ENCODE assay signal across 29 cellular contexts in the genomic region with DNA sequence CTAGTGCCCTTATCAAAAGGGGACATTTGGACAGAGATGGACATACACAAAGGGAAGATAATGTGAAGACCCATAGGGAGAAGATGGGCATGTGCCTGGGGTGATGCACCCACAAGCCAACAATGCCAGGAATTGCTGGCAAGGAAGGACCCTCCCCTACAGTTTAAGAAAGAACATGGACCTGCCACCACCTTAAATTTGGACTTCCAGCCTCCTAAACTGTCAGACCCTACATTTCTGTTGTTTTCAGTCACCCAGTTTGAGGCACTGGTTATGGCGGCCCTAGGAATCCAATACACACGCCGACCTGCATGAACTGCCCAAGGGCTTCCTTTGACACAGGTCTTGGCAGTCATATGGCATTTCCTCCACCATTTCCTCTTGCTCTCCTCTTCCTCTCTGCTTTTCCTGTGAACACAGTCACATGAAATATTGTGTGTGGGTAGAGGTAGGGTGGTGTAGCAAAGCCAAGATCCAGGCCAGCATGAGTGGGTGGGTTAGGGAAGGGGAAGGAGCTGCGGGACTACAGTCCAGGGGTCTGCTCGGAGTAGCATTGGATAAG.
"Had no signal": no experiment of that assay in that cellular context is flagged by ENCODE, and none has a peak within 500 bp of the region (broad histone marks: within the 10 kb centered on the region; RNA-seq: fewer than 3 reads in every experiment).

No MANE protein-coding gene starts in this region.

- H3K27ac ChIP-seq: brain microvascular endothelial cell, esophagus muscularis mucosa, foreskin keratinocyte, gastrocnemius medialis, heart left ventricle had no signal

- H3K4me1 ChIP-seq: esophagus muscularis mucosa, foreskin keratinocyte, gastrocnemius medialis had no signal

- ATAC-seq: activated CD4-positive, alpha-beta T cell treated with anti-CD3 and anti-CD28 coated beads for 36 hours; activated CD8-positive, alpha-beta memory T cell treated with anti-CD3 and anti-CD28 coated beads, Interleukin-2, amount 10 ng/mL, durations not matched to agents 7 days and 5 days; activated CD8-positive, alpha-beta T cell treated with anti-CD3 and anti-CD28 coated beads, Interleukin-2, amount 10 ng/mL, durations not matched to agents 7 days and 5 days; activated T-cell treated with anti-CD3 and anti-CD28 coated beads, Interleukin-2, amount 50 U/mL, for 4 hours; activated T-helper 17 cell treated with anti-CD3 and anti-CD28 coated beads, Interleukin-2, amount 50 U/mL, for 72 hours; foreskin keratinocyte; gastrocnemius medialis; heart left ventricle had no signal

- H3K4me3 ChIP-seq: esophagus muscularis mucosa, gastrocnemius medialis, heart left ventricle had no signal

- H3K9me3 ChIP-seq: gastrocnemius medialis, heart left ventricle had no signal

- H3K4me1 Mint-ChIP-seq: central memory CD8-positive, alpha-beta T cell had no signal

- H3K36me3 ChIP-seq: brain microvascular endothelial cell, esophagus muscularis mucosa, gastrocnemius medialis, heart left ventricle had no signal

- H3K27ac Mint-ChIP-seq: activated CD4-positive, alpha-beta memory T cell treated with anti-CD3 and anti-CD28 coated beads for 36 hours; activated CD4-positive, alpha-beta T cell treated with anti-CD3 and anti-CD28 coated beads for 36 hours; activated CD4-positive, alpha-beta T cell treated with anti-CD3 and anti-CD28 coated beads, Interleukin-2, amount 10 ng/mL, durations not matched to agents 24 days and 14 days; activated CD8-positive, alpha-beta memory T cell treated with anti-CD3 and anti-CD28 coated beads, Interleukin-2, amount 10 ng/mL, durations not matched to agents 7 days and 5 days; activated CD8-positive, alpha-beta T cell treated with anti-CD3 and anti-CD28 coated beads, Interleukin-2, amount 10 ng/mL, durations not matched to agents 7 days and 5 days; activated naive CD8-positive, alpha-beta T cell; activated T-helper 17 cell treated with anti-CD3 and anti-CD28 coated beads, Interleukin-2, amount 50 U/mL, for 72 hours had no signal

- DNase-seq: activated CD4-positive, alpha-beta memory T cell treated with anti-CD3 and anti-CD28 coated beads for 36 hours; activated CD4-positive, alpha-beta T cell treated with anti-CD3 and anti-CD28 coated beads for 36 hours; activated CD4-positive, alpha-beta T cell treated with anti-CD3 and anti-CD28 coated beads, Interleukin-2, amount 10 ng/mL, durations not matched to agents 24 days and 14 days; activated CD4-positive, CD25-positive, alpha-beta regulatory T cell; activated CD4-positive, CD25-positive, alpha-beta regulatory T cell treated with anti-CD3 and anti-CD28 coated beads, Interleukin-2, amount 50 U/mL, for 72 hours; activated CD8-positive, alpha-beta memory T cell treated with anti-CD3 and anti-CD28 coated beads, Interleukin-2, amount 10 ng/mL, durations not matched to agents 7 days and 5 days; activated CD8-positive, alpha-beta T cell treated with anti-CD3 and anti-CD28 coated beads, Interleukin-2, amount 10 ng/mL, durations not matched to agents 7 days and 5 days; activated effector memory CD4-positive, alpha-beta T cell treated with Interleukin-2 at 50 U/mL for 16 hours; activated gamma-delta T cell treated with Interleukin-2 at 50 U/mL for 16 hours; activated naive CD4-positive, alpha-beta T cell treated with anti-CD3 and anti-CD28 coated beads, Interleukin-2, amount 50 U/mL, for 16 hours; activated naive CD4-positive, alpha-beta T cell treated with Interleukin-2 at 50 U/mL for 16 hours; activated T-cell treated with anti-CD3 and anti-CD28 coated beads, Interleukin-2, amount 50 U/mL, for 4 hours; amniotic stem cell; anterior cingulate cortex; brain microvascular endothelial cell; cortex of kidney; effector CD4-positive, alpha-beta T cell; foreskin keratinocyte; gastrocnemius medialis; glutamatergic neuron; heart left ventricle; T-helper 2 cell had no signal

- H3K27me3 ChIP-seq: brain microvascular endothelial cell, esophagus muscularis mucosa, foreskin keratinocyte, gastrocnemius medialis, heart left ventricle had no signal

- FAIRE-seq: astrocyte, bronchial epithelial cell, endometrium had no signal

- H3K9me3 Mint-ChIP-seq: activated T-cell treated with anti-CD3 and anti-CD28 coated beads, Interleukin-2, amount 50 U/mL, for 4 hours; central memory CD8-positive, alpha-beta T cell had no signal

- H3K4me3 Mint-ChIP-seq: activated CD4-positive, alpha-beta memory T cell treated with anti-CD3 and anti-CD28 coated beads for 36 hours; activated CD4-positive, alpha-beta T cell treated with anti-CD3 and anti-CD28 coated beads for 36 hours; activated CD4-positive, alpha-beta T cell treated with anti-CD3 and anti-CD28 coated beads, Interleukin-2, amount 10 ng/mL, durations not matched to agents 24 days and 14 days; activated CD8-positive, alpha-beta memory T cell treated with anti-CD3 and anti-CD28 coated beads, Interleukin-2, amount 10 ng/mL, durations not matched to agents 7 days and 5 days; activated CD8-positive, alpha-beta T cell treated with anti-CD3 and anti-CD28 coated beads, Interleukin-2, amount 10 ng/mL, durations not matched to agents 7 days and 5 days; activated naive CD8-positive, alpha-beta T cell; activated T-cell treated with anti-CD3 and anti-CD28 coated beads, Interleukin-2, amount 50 U/mL, for 4 hours; activated T-helper 17 cell treated with anti-CD3 and anti-CD28 coated beads, Interleukin-2, amount 50 U/mL, for 72 hours; central memory CD8-positive, alpha-beta T cell had no signal

- H3K27me3 Mint-ChIP-seq: activated CD4-positive, alpha-beta memory T cell treated with anti-CD3 and anti-CD28 coated beads for 36 hours; activated CD4-positive, alpha-beta T cell treated with anti-CD3 and anti-CD28 coated beads for 36 hours; activated CD4-positive, alpha-beta T cell treated with anti-CD3 and anti-CD28 coated beads, Interleukin-2, amount 10 ng/mL, durations not matched to agents 24 days and 14 days; activated CD8-positive, alpha-beta memory T cell treated with anti-CD3 and anti-CD28 coated beads, Interleukin-2, amount 10 ng/mL, durations not matched to agents 7 days and 5 days; activated T-helper 17 cell treated with anti-CD3 and anti-CD28 coated beads, Interleukin-2, amount 50 U/mL, for 72 hours; central memory CD8-positive, alpha-beta T cell had no signal
